Comparison of ENCODE assay signal across 16 cellular contexts in genomic region chr12:66899567-66899966, GRCh38.
A peak's percentile ranks its signal among the peaks of the same experiment; 100 is the strongest.
DNase-seq lines count a peak whose midpoint lies in the region; ATAC-seq and TF ChIP-seq lines count a peak whose summit lies in the region.
"Had no signal": no experiment of that assay in that cellular context is flagged by ENCODE, and none has a peak within 500 bp of the region (broad histone marks: within the 10 kb centered on the region; RNA-seq: fewer than 3 reads in every experiment).

No MANE protein-coding gene starts in this region.

- no peaks in the 10 kb centered on the region for H3K9me3 ChIP-seq in CD4-positive, alpha-beta memory T cell (ENCODE audit: control insufficient read depth in 1 of 2, low read length in 2 of 2)
- H3K9me3 ChIP-seq: SJSA1 had no signal

- peaks cover 3% of the 10 kb centered on the region; the same call in 1 of the 2 replicates for H3K9me2 ChIP-seq in GM23338 (ENCODE audit: insufficient read depth)

- CTCF ChIA-PET in CD4-positive, alpha-beta memory T cell (lab: Charles Lee; ENCODE audit: partially characterized antibody): no interaction called here
- CTCF ChIA-PET in activated B cell treated with CpG ODN at 0.5 μM for 24 hours (lab: Charles Lee): no interaction called here
- CTCF ChIA-PET in activated CD8-positive, alpha-beta T cell treated with anti-CD3 and anti-CD28 coated beads, Interleukin-2, amount 10 ng/mL, durations not matched to agents 7 days and 5 days (lab: Charles Lee): no interaction called here

- H3K4me3 Mint-ChIP-seq in CD4-positive, alpha-beta memory T cell: peak overlapping the region in 1 of 8 donors; percentile 59
- H3K4me3 Mint-ChIP-seq in GM23338 (no peak overlapping the region), activated B cell treated with CpG ODN at 0.5 μM for 24 hours (no peak overlapping the region)
- H3K4me3 Mint-ChIP-seq in stimulated activated effector memory CD8-positive, alpha-beta T cell treated with anti-CD3 and anti-CD28 coated beads, Interleukin-12 subunit alpha, Interleukin-12 subunit beta, amount 100 ng/mL, for 72 hours: no peak overlapping the region
- no peak overlapping the region for H3K4me3 Mint-ChIP-seq in activated CD8-positive, alpha-beta T cell treated with anti-CD3 and anti-CD28 coated beads, Interleukin-2, amount 10 ng/mL, durations not matched to agents 7 days and 5 days

- no peak overlapping the region for H3K4me2 ChIP-seq in GM23338

- peaks cover 15 to 36% (median 27%) of the 10 kb centered on the region in 4 donors for H3K4me1 Mint-ChIP-seq in CD4-positive, alpha-beta memory T cell
- H3K4me1 Mint-ChIP-seq in GM23338 (peaks cover 31% of the 10 kb centered on the region), activated B cell treated with CpG ODN at 0.5 μM for 24 hours (peaks cover 28% of the 10 kb centered on the region)
- peaks cover 12% of the 10 kb centered on the region for H3K4me1 Mint-ChIP-seq in stimulated activated effector memory CD8-positive, alpha-beta T cell treated with anti-CD3 and anti-CD28 coated beads, Interleukin-12 subunit alpha, Interleukin-12 subunit beta, amount 100 ng/mL, for 72 hours
- H3K4me1 Mint-ChIP-seq in activated CD8-positive, alpha-beta T cell treated with anti-CD3 and anti-CD28 coated beads, Interleukin-2, amount 10 ng/mL, durations not matched to agents 7 days and 5 days (ENCODE audit: low read depth): peaks cover 20% of the 10 kb centered on the region

- no peaks in the 10 kb centered on the region for H4K20me1 ChIP-seq in GM23338 (replicated peaks; ENCODE audit: insufficient read depth)

- intact Hi-C loops in CD4-positive, alpha-beta memory T cell (cut with micrococcal nuclease): no loop called here
- intact Hi-C loops in activated B cell treated with CpG ODN at 0.5 μM for 24 hours (cut with micrococcal nuclease): no loop called here

- TF ChIP-seq CTCF in GM23338 (conservative IDR thresholded peaks at IDR 0.05; ENCODE audit: low read depth in 2 of 2): no peak
- no peak for TF ChIP-seq CTCF in activated B cell treated with CpG ODN at 0.5 μM for 24 hours (IDR thresholded peaks at IDR 0.05)
- no peak for TF ChIP-seq CTCF in coronary artery (IDR thresholded peaks at IDR 0.05)

- no peaks in the 10 kb centered on the region for H3K36me3 ChIP-seq in CD4-positive, alpha-beta memory T cell (ENCODE audit: insufficient read depth, low read length)
- H3K36me3 ChIP-seq in GM23338 (ENCODE audit: insufficient read depth): no peaks in the 10 kb centered on the region
- H3K36me3 ChIP-seq: SJSA1 had no signal

- no peaks in the 10 kb centered on the region for H3K9me3 Mint-ChIP-seq in CD4-positive, alpha-beta memory T cell
- H3K9me3 Mint-ChIP-seq in GM23338: no peaks in the 10 kb centered on the region
- H3K9me3 Mint-ChIP-seq in activated B cell treated with CpG ODN at 0.5 μM for 24 hours: no peaks in the 10 kb centered on the region
- H3K9me3 Mint-ChIP-seq in stimulated activated effector memory CD8-positive, alpha-beta T cell treated with anti-CD3 and anti-CD28 coated beads, Interleukin-12 subunit alpha, Interleukin-12 subunit beta, amount 100 ng/mL, for 72 hours: no peaks in the 10 kb centered on the region
- H3K9me3 Mint-ChIP-seq in activated CD8-positive, alpha-beta T cell treated with anti-CD3 and anti-CD28 coated beads, Interleukin-2, amount 10 ng/mL, durations not matched to agents 7 days and 5 days (ENCODE audit: insufficient read depth): no peaks in the 10 kb centered on the region

- no peaks in the 10 kb centered on the region for H3K36me3 Mint-ChIP-seq in CD4-positive, alpha-beta memory T cell
- no peaks in the 10 kb centered on the region for H3K36me3 Mint-ChIP-seq in GM23338 (ENCODE audit: low read depth)
- no peaks in the 10 kb centered on the region for H3K36me3 Mint-ChIP-seq in activated B cell treated with CpG ODN at 0.5 μM for 24 hours (ENCODE audit: low read depth)
- no peaks in the 10 kb centered on the region for H3K36me3 Mint-ChIP-seq in stimulated activated effector memory CD8-positive, alpha-beta T cell treated with anti-CD3 and anti-CD28 coated beads, Interleukin-12 subunit alpha, Interleukin-12 subunit beta, amount 100 ng/mL, for 72 hours
- H3K36me3 Mint-ChIP-seq in activated CD8-positive, alpha-beta T cell treated with anti-CD3 and anti-CD28 coated beads, Interleukin-2, amount 10 ng/mL, durations not matched to agents 7 days and 5 days (ENCODE audit: low read depth): no peaks in the 10 kb centered on the region

- H3F3A ChIP-seq in GM23338 (replicated peaks; ENCODE audit: low read depth): no peaks in the 10 kb centered on the region

- H3K27ac ChIP-seq in CD4-positive, alpha-beta memory T cell (ENCODE audit: low read depth, low read length): no peak overlapping the region
- H3K27ac ChIP-seq in GM23338 (ENCODE audit: low read depth): no peak overlapping the region
- H3K27ac ChIP-seq in coronary artery: no peak overlapping the region
- H3K27ac ChIP-seq: HL-60, SJSA1 had no signal

- peak overlapping the region in 4 of 7 donors; percentile 1 to 68 (median 8) for H3K27ac Mint-ChIP-seq in CD4-positive, alpha-beta memory T cell
- H3K27ac Mint-ChIP-seq in GM23338: no peak overlapping the region
- H3K27ac Mint-ChIP-seq in activated B cell treated with CpG ODN at 0.5 μM for 24 hours: peak overlapping the region; percentile 82
- no peak overlapping the region for H3K27ac Mint-ChIP-seq in stimulated activated effector memory CD8-positive, alpha-beta T cell treated with anti-CD3 and anti-CD28 coated beads, Interleukin-12 subunit alpha, Interleukin-12 subunit beta, amount 100 ng/mL, for 72 hours
- no peak overlapping the region for H3K27ac Mint-ChIP-seq in activated CD8-positive, alpha-beta T cell treated with anti-CD3 and anti-CD28 coated beads, Interleukin-2, amount 10 ng/mL, durations not matched to agents 7 days and 5 days

- peaks cover 0 to 3% of the 10 kb centered on the region in 2 donors for H3K27me3 Mint-ChIP-seq in CD4-positive, alpha-beta memory T cell
- H3K27me3 Mint-ChIP-seq in GM23338 (ENCODE audit: insufficient read depth, low read depth, poor library complexity): peaks cover 2% of the 10 kb centered on the region
- no peaks in the 10 kb centered on the region for H3K27me3 Mint-ChIP-seq in activated B cell treated with CpG ODN at 0.5 μM for 24 hours
- H3K27me3 Mint-ChIP-seq in activated CD8-positive, alpha-beta T cell treated with anti-CD3 and anti-CD28 coated beads, Interleukin-2, amount 10 ng/mL, durations not matched to agents 7 days and 5 days (ENCODE audit: low read depth): no peaks in the 10 kb centered on the region

- DNase-seq in CD4-positive, alpha-beta memory T cell: no peak
- DNase-seq in GM23338 (ENCODE audit: low spot score) (no peak), activated B cell treated with CpG ODN at 0.5 μM for 24 hours (no peak), coronary artery (ENCODE audit: low spot score) (no peak)
- no peak for DNase-seq in stimulated activated effector memory CD8-positive, alpha-beta T cell treated with anti-CD3 and anti-CD28 coated beads, Interleukin-12 subunit alpha, Interleukin-12 subunit beta, amount 100 ng/mL, for 72 hours (ENCODE audit: low spot score in 2 of 2)
- DNase-seq in activated CD8-positive, alpha-beta T cell treated with anti-CD3 and anti-CD28 coated beads, Interleukin-2, amount 10 ng/mL, durations not matched to agents 7 days and 5 days: no peak
- DNase-seq: COR-L47, DMS153, HCEC 1CT, NCI-H1048, NCI-H146, NCI-H345, PC-3 had no signal

- H3K4me1 ChIP-seq in CD4-positive, alpha-beta memory T cell (ENCODE audit: insufficient read depth, low read length): peaks cover 24% of the 10 kb centered on the region
- peaks cover 14% of the 10 kb centered on the region; the same call in 1 of the 2 replicates for H3K4me1 ChIP-seq in GM23338 (ENCODE audit: insufficient read depth)
- H3K4me1 ChIP-seq: SJSA1 had no signal

- no peak overlapping the region for H3K4me3 ChIP-seq in CD4-positive, alpha-beta memory T cell (ENCODE audit: low read length in 2 of 2)
- H3K4me3 ChIP-seq in GM23338 (no peak overlapping the region), coronary artery (no peak overlapping the region)
- H3K4me3 ChIP-seq: SJSA1 had no signal

- no peak overlapping the region for H2AFZ ChIP-seq in GM23338

- ATAC-seq in GM23338 (peak; percentile 54), activated B cell treated with CpG ODN at 0.5 μM for 24 hours (ENCODE audit: low read depth) (no peak), HG02763 (IDR thresholded peaks at IDR 0.05; ENCODE audit: unreplicated experiment) (no peak)
- ATAC-seq in stimulated activated effector memory CD8-positive, alpha-beta T cell treated with anti-CD3 and anti-CD28 coated beads, Interleukin-12 subunit alpha, Interleukin-12 subunit beta, amount 100 ng/mL, for 72 hours: peak; percentile 51
- no peak for ATAC-seq in activated CD8-positive, alpha-beta T cell treated with anti-CD3 and anti-CD28 coated beads, Interleukin-2, amount 10 ng/mL, durations not matched to agents 7 days and 5 days
- ATAC-seq: PC-3 had no signal

- no peaks in the 10 kb centered on the region for H3K27me3 ChIP-seq in CD4-positive, alpha-beta memory T cell (ENCODE audit: insufficient read depth, low read length)
- H3K27me3 ChIP-seq in GM23338 (ENCODE audit: insufficient read depth): no peaks in the 10 kb centered on the region
- H3K27me3 ChIP-seq: SJSA1 had no signal

- H3K79me2 ChIP-seq in GM23338 (replicated peaks; ENCODE audit: insufficient read depth): no peaks in the 10 kb centered on the region

- POLR2A ChIA-PET in CD4-positive, alpha-beta memory T cell (lab: Charles Lee; ENCODE audit: partially characterized antibody): interaction anchor here (0.6 kb wide), 1 partner anchor 159 kb away, joined by 3 read pairs; no protein-coding TSS in a partner anchor
- POLR2A ChIA-PET in activated B cell treated with CpG ODN at 0.5 μM for 24 hours (lab: Charles Lee): no interaction called here
- POLR2A ChIA-PET in activated CD8-positive, alpha-beta T cell treated with anti-CD3 and anti-CD28 coated beads, Interleukin-2, amount 10 ng/mL, durations not matched to agents 7 days and 5 days (lab: Charles Lee): no interaction called here

Comparison
In these comparisons a context has a peak if more than half of its experiments do, and no peak if none do; other contexts are left out.
1. H3K27ac Mint-ChIP-seq: peak in CD4-positive, alpha-beta memory T cell (4 of 7) and activated B cell treated with CpG ODN at 0.5 μM for 24 hours (single experiment); none in GM23338 (single experiment), stimulated activated effector memory CD8-positive, alpha-beta T cell treated with anti-CD3 and anti-CD28 coated beads, Interleukin-12 subunit alpha, Interleukin-12 subunit beta, amount 100 ng/mL, for 72 hours (single experiment) and activated CD8-positive, alpha-beta T cell treated with anti-CD3 and anti-CD28 coated beads, Interleukin-2, amount 10 ng/mL, durations not matched to agents 7 days and 5 days (single experiment).
2. ATAC-seq: peak in GM23338 (single experiment) and stimulated activated effector memory CD8-positive, alpha-beta T cell treated with anti-CD3 and anti-CD28 coated beads, Interleukin-12 subunit alpha, Interleukin-12 subunit beta, amount 100 ng/mL, for 72 hours (single experiment); none in activated B cell treated with CpG ODN at 0.5 μM for 24 hours (single experiment), HG02763 (single experiment) and activated CD8-positive, alpha-beta T cell treated with anti-CD3 and anti-CD28 coated beads, Interleukin-2, amount 10 ng/mL, durations not matched to agents 7 days and 5 days (single experiment).